In the genomic region with DNA sequence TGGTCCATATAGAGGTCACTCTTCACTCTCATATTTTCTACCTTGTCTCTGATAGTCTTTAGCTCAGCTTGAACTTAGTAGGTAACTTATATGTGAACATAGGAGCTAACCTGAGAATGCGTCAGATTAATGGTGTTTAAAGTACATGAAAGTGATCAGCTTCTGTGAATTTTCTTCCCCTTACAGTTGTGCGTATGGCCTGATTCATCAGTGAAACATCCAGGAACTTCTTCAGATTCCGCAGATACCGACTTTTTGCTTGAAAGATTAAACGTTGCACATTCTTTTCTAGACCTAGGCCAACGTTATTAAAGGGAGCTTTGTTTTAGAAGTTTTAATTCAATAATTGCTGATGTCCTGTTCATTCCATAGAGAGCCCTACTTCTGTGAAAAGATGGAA, we compare ENCODE assay signal across 23 cellular contexts.
"Had no signal": no experiment of that assay in that cellular context is flagged by ENCODE, and none has a peak within 500 bp of the region (broad histone marks: within the 10 kb centered on the region; RNA-seq: fewer than 3 reads in every experiment).

No MANE protein-coding gene starts in this region.

- H3K27ac ChIP-seq: colonic mucosa, esophagus muscularis mucosa, gastroesophageal sphincter, right lobe of liver, transverse colon, vagina had no signal

- H3K4me1 ChIP-seq: colonic mucosa, esophagus muscularis mucosa, gastroesophageal sphincter, right lobe of liver, transverse colon, vagina had no signal

- DNase-seq: activated CD4-positive, alpha-beta T cell treated with anti-CD3 and anti-CD28 coated beads for 1 hour; activated CD4-positive, alpha-beta T cell treated with anti-CD3 and anti-CD28 coated beads, Interleukin-2, amount 50 U/mL, for 1 hour; activated CD8-positive, alpha-beta T cell treated with anti-CD3 and anti-CD28 coated beads, Interleukin-2, amount 10 ng/mL, durations not matched to agents 7 days and 5 days; activated gamma-delta T cell; activated naive CD4-positive, alpha-beta T cell treated with anti-CD3 and anti-CD28 coated beads, Interleukin-2, amount 50 U/mL, for 16 hours; activated naive CD8-positive, alpha-beta T cell treated with anti-CD3 and anti-CD28 coated beads, Interleukin-2, amount 50 U/mL, for 24 hours; anterior cingulate cortex; central memory CD4-positive, alpha-beta T cell; colonic mucosa; head of caudate nucleus; hypothalamus; left ventricle myocardium superior; naive B cell; occipital lobe; right lobe of liver; small intestine; stimulated activated CD4-positive, alpha-beta T cell treated with anti-CD3 and anti-CD28 coated beads, Interleukin-2, amount 100 ng/mL, for 48 hours; stimulated activated CD8-positive, alpha-beta memory T cell treated with anti-CD3 and anti-CD28 coated beads, Interleukin-4, amount 100 ng/mL, for 48 hours; stimulated activated naive B cell treated with anti-CD40 and anti-IgM and Interleukin-4, amounts not matched to agents 10 μg/mL and 1 μg/mL and 100 μg/mL, for 72 hours; transverse colon had no signal

- H3K36me3 ChIP-seq: colonic mucosa, esophagus muscularis mucosa, gastroesophageal sphincter, right lobe of liver, transverse colon, vagina had no signal

- H3K4me3 ChIP-seq: colonic mucosa, esophagus muscularis mucosa, gastroesophageal sphincter, right lobe of liver, transverse colon, vagina had no signal

- ATAC-seq: activated CD8-positive, alpha-beta T cell treated with anti-CD3 and anti-CD28 coated beads, Interleukin-2, amount 10 ng/mL, durations not matched to agents 7 days and 5 days; activated naive CD8-positive, alpha-beta T cell treated with anti-CD3 and anti-CD28 coated beads, Interleukin-2, amount 50 U/mL, for 24 hours; gastroesophageal sphincter; left ventricle myocardium superior; right lobe of liver; stimulated activated naive B cell treated with anti-CD40 and anti-IgM and Interleukin-4, amounts not matched to agents 10 μg/mL and 1 μg/mL and 100 μg/mL, for 72 hours had no signal

- H3K27me3 ChIP-seq: colonic mucosa, esophagus muscularis mucosa, gastroesophageal sphincter, right lobe of liver, transverse colon, vagina had no signal
